ENCODE assay signal across 9 cellular contexts in genomic region chr2:55461679-55462078, GRCh38.
"Had no signal": no experiment of that assay in that cellular context is flagged by ENCODE, and none has a peak within 500 bp of the region (broad histone marks: within the 10 kb centered on the region; RNA-seq: fewer than 3 reads in every experiment).

No MANE protein-coding gene starts in this region.

- H3K27ac ChIP-seq: GM23248, HL-60 had no signal

- ATAC-seq: HCT116, HepG2 had no signal

- H3K36me3 ChIP-seq: HAP-1 had no signal

- DNase-seq: GM23248, GOT3, H7, HFFc6, KBM-7 had no signal

- H3K4me1 ChIP-seq: HAP-1 had no signal

- H3K4me3 ChIP-seq: GM23248, HAP-1 had no signal

- H2AFZ ChIP-seq: GM23248 had no signal

- H3K9me3 ChIP-seq: HAP-1 had no signal
